In genomic region chr6:34248727-34249468, GRCh38 we compare ENCODE assay signal across 8 cellular contexts. TPM values are rescaled to one million over a fixed set of nuclear protein-coding genes. Genes with fewer than 3 reads are reported as not detected.
DNase-seq lines count a peak whose midpoint lies in the region; ATAC-seq, FAIRE-seq and TF ChIP-seq lines count a peak whose summit lies in the region.

SMIM29 (minus strand) TSS chr6:34249006; CDS start chr6:34247791, 1,215 bp downstream.

- FAIRE-seq in small intestine (lab: Jason Lieb, UNC), result no peak

- peak within 1 kb of the TSS; percentile 61 to 63 for H3K4me3 ChIP-seq in small intestine (ENCODE audit: low read depth in 1 of 2, low read length in 2 of 2)

- DNase-seq in ACHN, result peak; percentile 92
- DNase-seq in NCI-H2196 treated with DMSO at 0.1 percent for 48 hours (lab: John Stamatoyannopoulos, UW; ENCODE audit: unreplicated experiment), result peak; percentile 87
- DNase-seq in T47D (ENCODE audit: low read depth in 1 of 2, low spot score in 1 of 2), result peak; percentile 96 to 97
- DNase-seq in iPS-NIHi11 (ENCODE audit: low spot score), result peak; percentile 94
- peak; percentile 98 for DNase-seq in small intestine

- peak; percentile 100 for TF ChIP-seq CTCF in VCaP (conservative IDR thresholded peaks at IDR 0.05)

- H3K9me3 ChIP-seq in small intestine (ENCODE audit: control insufficient read depth, low read depth), result no peaks in the 10 kb centered on the region

- WGBS in small intestine, 3 donors, result 0 to 1% (median 0%) methylated on average over 54 to 79 of the region's 79 CpGs

- peaks cover 0 to 4% of the 10 kb centered on the region in 2 donors for H3K36me3 ChIP-seq in small intestine (ENCODE audit: control insufficient read depth in 2 of 2, insufficient read depth in 2 of 2, low read length in 2 of 2)

- in situ Hi-C loops in ACHN (cut with HindIII; ENCODE audit: low pct_ligation_motif_present, low pct_unique_long_range_greater_than_20kb, low sequenced_read_pairs) (no loop called here), T47D (cut with HindIII; ENCODE audit: low pct_unique_long_range_greater_than_20kb, low sequenced_read_pairs) (no loop called here)

- peak within 1 kb of the TSS; percentile 96 for H3K27ac ChIP-seq in VCaP
- H3K27ac ChIP-seq in small intestine (ENCODE audit: low read depth in 1 of 2, low read length in 1 of 2), result peak within 1 kb of the TSS; percentile 74 to 95

- ATAC-seq in GM18870 (IDR thresholded peaks at IDR 0.05; ENCODE audit: unreplicated experiment) (peak; percentile 59), HG03135 (IDR thresholded peaks at IDR 0.05; ENCODE audit: unreplicated experiment) (peak; percentile 79)

- H3K27me3 ChIP-seq in small intestine (ENCODE audit: control insufficient read depth in 2 of 2, insufficient read depth in 2 of 2, low read length in 2 of 2), result no peaks in the 10 kb centered on the region

- peaks cover 0 to 2% of the 10 kb centered on the region in 2 donors for H3K4me1 ChIP-seq in small intestine (ENCODE audit: control insufficient read depth in 2 of 2, insufficient read depth in 1 of 2, low read depth in 1 of 2, low read length in 1 of 2)

RNA-seq across cellular contexts. Expression of gene SMIM29, which starts in this region (rescaled TPM):
- polyA plus RNA-seq in small intestine, result 10 to 100 TPM; 19.5 to 27.3 (median 23.5) TPM

Comparison
In these comparisons a context has a peak if more than half of its experiments do, and no peak if none do; other contexts are left out.
1. Peak in every context shown above with its lines: DNase-seq, ATAC-seq, H3K4me3 ChIP-seq and H3K27ac ChIP-seq.